In genomic region chr16:2531696-2532493, GRCh38 we compare ENCODE assay signal across 1 cellular context.
TF ChIP-seq lines count a peak whose summit lies in the region.

No MANE protein-coding gene starts in this region.

TF ChIP-seq in HepG2, 621 proteins besides CTCF, POLR2A, EP300 and RAD21 (continued from another document and continues in another):
- TF ChIP-seq GMEB1 (CRISPR knock-in tag; IDR thresholded peaks at IDR 0.05; ENCODE audit: borderline replicate concordance) = peak; percentile 84
- TF ChIP-seq FOXM1 (CRISPR knock-in tag; IDR thresholded peaks at IDR 0.05) = no peak
- 0 out of 2 replicates have a peak, but pooled peaks have one; percentile 16 for TF ChIP-seq ZNF605 (CRISPR knock-in tag; IDR thresholded peaks at IDR 0.05)
- peak; percentile 80 for TF ChIP-seq TFDP2 (CRISPR knock-in tag; IDR thresholded peaks at IDR 0.05)
- TF ChIP-seq FOXO4 (CRISPR knock-in tag; conservative IDR thresholded peaks at IDR 0.05) = no peak
- 0 out of 2 replicates have a peak, but pooled peaks have one; percentile 88 for TF ChIP-seq SNRNP70 (IDR thresholded peaks at IDR 0.05; ENCODE audit: low read depth, low read length)
- no peak for TF ChIP-seq CENPBD1 (CRISPR knock-in tag; IDR thresholded peaks at IDR 0.05; ENCODE audit: borderline replicate concordance, low read depth)
- peak; percentile 53; the same call in 1 of the 2 replicates for TF ChIP-seq CREM (IDR thresholded peaks at IDR 0.05)
- TF ChIP-seq CREM (CRISPR knock-in tag; IDR thresholded peaks at IDR 0.05) = no peak
- TF ChIP-seq GFI1 (CRISPR knock-in tag; IDR thresholded peaks at IDR 0.05; ENCODE audit: borderline replicate concordance) = peak; percentile 73; the same call in 1 of the 2 replicates
- TF ChIP-seq SP4 (CRISPR knock-in tag; IDR thresholded peaks at IDR 0.05) = peak; percentile 75; the same call in 1 of the 2 replicates
- TF ChIP-seq THRA (CRISPR knock-in tag; IDR thresholded peaks at IDR 0.05; ENCODE audit: borderline replicate concordance) = no peak
- no peak for TF ChIP-seq SP1 (IDR thresholded peaks at IDR 0.05)
- TF ChIP-seq SP1 (CRISPR knock-in tag; IDR thresholded peaks at IDR 0.05) = peak; percentile 81
- TF ChIP-seq EED (CRISPR knock-in tag; IDR thresholded peaks at IDR 0.05) = peak; percentile 35; the same call in 1 of the 2 replicates
- 0 out of 2 replicates have a peak, but pooled peaks have one; percentile 25 for TF ChIP-seq WIZ (CRISPR knock-in tag; IDR thresholded peaks at IDR 0.05)
- peak; percentile 64 for TF ChIP-seq HNRNPH1 (optimal IDR thresholded peaks at IDR 0.05; ENCODE audit: low read depth, low read length)
- TF ChIP-seq MXD3 (CRISPR knock-in tag; IDR thresholded peaks at IDR 0.05) = peak; percentile 57; the same call in 1 of the 2 replicates
- TF ChIP-seq HNRNPUL1 (IDR thresholded peaks at IDR 0.05; ENCODE audit: low read depth, low read length) = peak; percentile 93
- TF ChIP-seq YEATS4 (CRISPR knock-in tag; IDR thresholded peaks at IDR 0.05; ENCODE audit: borderline replicate concordance) = peak; percentile 74
- peak; percentile 64; the same call in 1 of the 2 replicates for TF ChIP-seq ZNF878 (CRISPR knock-in tag; IDR thresholded peaks at IDR 0.05)
- TF ChIP-seq ZKSCAN1 (IDR thresholded peaks at IDR 0.05; ENCODE audit: low read length) = no peak
- peak; percentile 38; the same call in 1 of the 2 replicates for TF ChIP-seq KDM3A (CRISPR knock-in tag; IDR thresholded peaks at IDR 0.05; ENCODE audit: low read depth)
- TF ChIP-seq RBFOX2 (IDR thresholded peaks at IDR 0.05; ENCODE audit: low read depth, low read length) = peak; percentile 91
- TF ChIP-seq JUND (CRISPR knock-in tag; IDR thresholded peaks at IDR 0.05) = 0 out of 2 replicates have a peak, but pooled peaks have one; percentile 9
- no peak for TF ChIP-seq ARHGAP35 (CRISPR knock-in tag; IDR thresholded peaks at IDR 0.05; ENCODE audit: borderline replicate concordance)
- TF ChIP-seq ZNF609 (CRISPR knock-in tag; IDR thresholded peaks at IDR 0.05; ENCODE audit: borderline replicate concordance) = peak; percentile 53; the same call in 1 of the 2 replicates
- 0 out of 2 replicates have a peak, but pooled peaks have one; percentile 21 for TF ChIP-seq ZNF672 (CRISPR knock-in tag; IDR thresholded peaks at IDR 0.05)
- no peak for TF ChIP-seq DBP (CRISPR knock-in tag; IDR thresholded peaks at IDR 0.05; ENCODE audit: not compliant biosample characterization)
- TF ChIP-seq ZNF414 (CRISPR knock-in tag; IDR thresholded peaks at IDR 0.05) = 0 out of 2 replicates have a peak, but pooled peaks have one; percentile 36
- TF ChIP-seq ZNF362 (CRISPR knock-in tag; IDR thresholded peaks at IDR 0.05; ENCODE audit: borderline replicate concordance) = 0 out of 2 replicates have a peak, but pooled peaks have one; percentile 12
- TF ChIP-seq PATZ1 (CRISPR knock-in tag; IDR thresholded peaks at IDR 0.05) = peak; percentile 65
- no peak for TF ChIP-seq ZNF616 (CRISPR knock-in tag; IDR thresholded peaks at IDR 0.05; ENCODE audit: low read depth)
- TF ChIP-seq HDAC2 (CRISPR knock-in tag; IDR thresholded peaks at IDR 0.05) = no peak
- peak; percentile 61; the same call in 1 of the 2 replicates for TF ChIP-seq TFE3 (CRISPR knock-in tag; IDR thresholded peaks at IDR 0.05)
- TF ChIP-seq MIER3 (CRISPR knock-in tag; IDR thresholded peaks at IDR 0.05; ENCODE audit: borderline replicate concordance) = peak; percentile 57; the same call in 1 of the 2 replicates
- peak; percentile 41; the same call in 1 of the 2 replicates for TF ChIP-seq CEBPB (IDR thresholded peaks at IDR 0.05; ENCODE audit: borderline replicate concordance, low read depth, low read length)
- TF ChIP-seq ATF3 (CRISPR knock-in tag; IDR thresholded peaks at IDR 0.05) = peak; percentile 49; the same call in 1 of the 2 replicates
- peak; percentile 30; the same call in 1 of the 2 replicates for TF ChIP-seq HES4 (CRISPR knock-in tag; IDR thresholded peaks at IDR 0.05; ENCODE audit: borderline replicate concordance)
- TF ChIP-seq NFE2L1 (CRISPR knock-in tag; IDR thresholded peaks at IDR 0.05; ENCODE audit: borderline replicate concordance) = no peak
- TF ChIP-seq ZNF772 (CRISPR knock-in tag; IDR thresholded peaks at IDR 0.05) = peak; percentile 92
- no peak for TF ChIP-seq SMARCC2 (IDR thresholded peaks at IDR 0.05)
- peak; percentile 95 for TF ChIP-seq ZNF652 (CRISPR knock-in tag; IDR thresholded peaks at IDR 0.05; ENCODE audit: borderline replicate concordance, low read depth)
